ENCODE assay signal across 14 cellular contexts in genomic region chr18:659597-659996, GRCh38. TPM values are rescaled to one million over a fixed set of nuclear protein-coding genes. Genes with fewer than 3 reads are reported as not detected.
DNase-seq lines count a peak whose midpoint lies in the region; ATAC-seq, FAIRE-seq and TF ChIP-seq lines count a peak whose summit lies in the region.
"Had no signal": no experiment of that assay in that cellular context is flagged by ENCODE, and none has a peak within 500 bp of the region (broad histone marks: within the 10 kb centered on the region; RNA-seq: fewer than 3 reads in every experiment).

No MANE protein-coding gene starts in this region.

- H3K36me3 Mint-ChIP-seq in Calu3 (ENCODE audit: insufficient read depth, unreplicated experiment) (peaks cover 42% of the 10 kb centered on the region), endothelial cell (ENCODE audit: low read depth, unreplicated experiment) (peaks cover 26% of the 10 kb centered on the region)

- H3K27me3 Mint-ChIP-seq in Calu3 (ENCODE audit: unreplicated experiment) (no peaks in the 10 kb centered on the region), endothelial cell (ENCODE audit: unreplicated experiment) (peaks cover 9% of the 10 kb centered on the region)

- H3K27ac Mint-ChIP-seq in Calu3 (ENCODE audit: unreplicated experiment) (peak overlapping the region; percentile 52), endothelial cell (ENCODE audit: unreplicated experiment) (no peak overlapping the region)

- FAIRE-seq in A549 (lab: Jason Lieb, UNC): no peak
- FAIRE-seq in RCC 7860 (lab: Jason Lieb, UNC): no peak
- FAIRE-seq in GM19239 (lab: Jason Lieb, UNC): no peak
- FAIRE-seq: bronchial epithelial cell, endothelial cell of umbilical vein had no signal

- POLR2A ChIA-PET in A549 (lab: Yijun Ruan, JAX) (no interaction called here), RWPE1 (lab: Yijun Ruan, JAX; ENCODE audit: low non-redundant PET) (no interaction called here)

- H3K36me3 ChIP-seq in tibial nerve: no peaks in the 10 kb centered on the region

- H3K27ac ChIP-seq in A549: peak overlapping the region in 1 of 2 experiments; percentile 100; a peak in 4 of 6 replicates
- peak overlapping the region; percentile 99 for H3K27ac ChIP-seq in RWPE1
- no peak overlapping the region for H3K27ac ChIP-seq in tibial nerve
- H3K27ac ChIP-seq: GM23248, parathyroid adenoma had no signal

- H3K4me1 Mint-ChIP-seq in Calu3 (ENCODE audit: low read depth, unreplicated experiment): peaks cover 9% of the 10 kb centered on the region
- H3K4me1 Mint-ChIP-seq in endothelial cell (ENCODE audit: unreplicated experiment): peaks cover 8% of the 10 kb centered on the region

- peaks cover 0 to 32% of the 10 kb centered on the region in 2 donors for H3K27me3 ChIP-seq in tibial nerve

- H3K9me3 ChIP-seq in A549 (no peaks in the 10 kb centered on the region), tibial nerve (peaks cover 0 to 4% (median 0%) of the 10 kb centered on the region in 4 donors)

- H3K4me1 ChIP-seq in A549: no peaks in the 10 kb centered on the region
- peaks cover 0 to 19% (median 3%) of the 10 kb centered on the region in 4 donors for H3K4me1 ChIP-seq in tibial nerve
- H3K4me1 ChIP-seq: parathyroid adenoma had no signal

- TF ChIP-seq RAD21 in A549 (conservative IDR thresholded peaks at IDR 0.05 in 1 of 2, IDR thresholded peaks at IDR 0.05 in 1 of 2): no peak

- H3K4me2 ChIP-seq in A549: peak overlapping the region; percentile 88

- no peak for DNase-seq in A549 (ENCODE audit: low read depth in 1 of 2, low spot score in 1 of 2)
- no peak for DNase-seq in Calu3
- no peak for DNase-seq in RWPE1 (ENCODE audit: low spot score)
- DNase-seq in endothelial cell (ENCODE audit: low spot score): no peak
- no peak for DNase-seq in RCC 7860 (ENCODE audit: low spot score)
- no peak for DNase-seq in GM19239 (ENCODE audit: insufficient read length, low spot score)
- no peak for DNase-seq in tibial nerve (ENCODE audit: low spot score in 2 of 2)
- DNase-seq: GM23248, KG1, NCI-H2081 had no signal

- no peak for ATAC-seq in A549
- no peak for ATAC-seq in HG02571 (IDR thresholded peaks at IDR 0.05; ENCODE audit: unreplicated experiment)

- CTCF ChIA-PET in A549 (lab: Yijun Ruan, JAX): interaction anchor here (1.6 kb wide), 1 partner anchor 11 kb away, joined by 3 read pairs; no protein-coding TSS in a partner anchor
- CTCF ChIA-PET in Calu3 (lab: Charles Lee): interaction anchor here (1.6 kb wide), 1 partner anchor 12 kb away, joined by 3 read pairs; no protein-coding TSS in a partner anchor
- CTCF ChIA-PET in RWPE1 (lab: Yijun Ruan, JAX): no interaction called here

- no peak overlapping the region for H3K4me3 ChIP-seq in A549
- no peak overlapping the region for H3K4me3 ChIP-seq in tibial nerve

- no TSS peak for BruUV-seq in Calu3 (replicated peaks; lab: Mats Ljungman, UMichigan)

- TF ChIP-seq CTCF in A549 (IDR thresholded peaks at IDR 0.05) (no peak), Calu3 (IDR thresholded peaks at IDR 0.05; ENCODE audit: unreplicated experiment) (no peak), RWPE1 (conservative IDR thresholded peaks at IDR 0.05; ENCODE audit: low read depth) (no peak), endothelial cell (IDR thresholded peaks at IDR 0.05; ENCODE audit: unreplicated experiment) (no peak), tibial nerve (IDR thresholded peaks at IDR 0.05) (no peak)

- H3K4me3 Mint-ChIP-seq in Calu3 (ENCODE audit: low read depth, unreplicated experiment): peak overlapping the region; percentile 78
- peak overlapping the region; percentile 93 for H3K4me3 Mint-ChIP-seq in endothelial cell (ENCODE audit: unreplicated experiment)

- TF ChIP-seq EP300 in A549 (IDR thresholded peaks at IDR 0.05): no peak
- no peak for TF ChIP-seq EP300 in tibial nerve (IDR thresholded peaks at IDR 0.05)

- no peak for TF ChIP-seq POLR2A in A549 (IDR thresholded peaks at IDR 0.05; ENCODE audit: low read length)
- TF ChIP-seq POLR2A in tibial nerve (IDR thresholded peaks at IDR 0.05): no peak

- intact Hi-C loops in Calu3 (cut with micrococcal nuclease; ENCODE audit: unreplicated experiment): no loop called here

- WGBS in A549 (ENCODE audit: missing lambda C conversion rate): 93% methylated on average over 6 of the region's 6 CpGs
- 88 to 92% methylated on average over 6 of the region's 6 CpGs for WGBS in tibial nerve, 2 donors

- H3K9me3 Mint-ChIP-seq in Calu3 (ENCODE audit: low read depth, unreplicated experiment) (peaks cover 3% of the 10 kb centered on the region), endothelial cell (ENCODE audit: unreplicated experiment) (no peaks in the 10 kb centered on the region)

TF ChIP-seq in A549, 52 proteins besides CTCF, POLR2A, EP300 and RAD21:
- no peak for TF ChIP-seq ESRRA (IDR thresholded peaks at IDR 0.05; ENCODE audit: borderline replicate concordance, low read length)

RNA-seq across cellular contexts. Expression of gene TYMS, which starts 2.1 kb away (rescaled TPM):
- 118 and 133 TPM in 2 replicates for polyA plus RNA-seq in A549 (2011; rRNA removed)
- 224 and 225 TPM in 2 replicates for polyA plus RNA-seq in A549 (2012; cell fraction: cytosol; rRNA removed)
- 88.2 and 107 TPM in 2 replicates for polyA plus RNA-seq in A549 (2012; cell fraction: nucleus; rRNA removed)
- 169 to 184 TPM (median 173 TPM) in 3 replicates for polyA plus RNA-seq in A549 (2017; fragmentation: RNase III; extraction: RNeasy Plus Mini Kit Qiagen cat#74134 plus additional on column Dnase treatment)
- polyA minus RNA-seq in A549 (2011; rRNA and poly(A)+ RNA removed): 155 and 156 TPM in 2 replicates
- 71.8 and 84.1 TPM in 2 replicates for total RNA-seq in Calu3 (2022)
- 61.7 TPM for total RNA-seq in endothelial cell (ENCODE audit: unreplicated experiment)
- total RNA-seq in tibial nerve: 1 to 10 TPM in 1 of 4 donors, under 1 TPM in 2, not detected in 1; 0.84 to 4.2 (median 0.90) TPM

RNA-seq across cellular contexts. Expression of gene ENOSF1, which starts 52.8 kb away (rescaled TPM):
- 27.3 and 34.0 TPM in 2 replicates for polyA plus RNA-seq in A549 (2011; rRNA removed)
- 25.8 and 27.5 TPM in 2 replicates for polyA plus RNA-seq in A549 (2012; cell fraction: cytosol; rRNA removed)
- polyA plus RNA-seq in A549 (2012; cell fraction: nucleus; rRNA removed): 72.8 and 101 TPM in 2 replicates
- 29.9 to 32.5 TPM (median 30.0 TPM) in 3 replicates for polyA plus RNA-seq in A549 (2017; fragmentation: RNase III; extraction: RNeasy Plus Mini Kit Qiagen cat#74134 plus additional on column Dnase treatment)
- 48.0 and 49.4 TPM in 2 replicates for polyA minus RNA-seq in A549 (2011; rRNA and poly(A)+ RNA removed)
- 88.5 and 102 TPM in 2 replicates for total RNA-seq in Calu3 (2022)
- 31.8 TPM for total RNA-seq in endothelial cell (ENCODE audit: unreplicated experiment)
- 10 to 100 TPM; 37.0 to 86.9 (median 47.3) TPM for total RNA-seq in tibial nerve

Comparison
In these comparisons a context has a peak if more than half of its experiments do, and no peak if none do; other contexts are left out.
1. RNA of gene TYMS, which starts 2.1 kb away (total RNA-seq): 71.8 to 84.1 TPM in Calu3 and 61.7 TPM in endothelial cell (single experiment); 0.84 to 4.2 TPM in tibial nerve; every median in the first group is over 10 times any median in the second.